In genomic region chr22:45775569-45776312, GRCh38 we compare ENCODE assay signal across 14 cellular contexts.
A peak's percentile ranks its signal among the peaks of the same experiment; 100 is the strongest.
DNase-seq lines count a peak whose midpoint lies in the region; ATAC-seq and TF ChIP-seq lines count a peak whose summit lies in the region.
"Had no signal": no experiment of that assay in that cellular context is flagged by ENCODE, and none has a peak within 500 bp of the region (broad histone marks: within the 10 kb centered on the region; RNA-seq: fewer than 3 reads in every experiment).

No MANE protein-coding gene starts in this region.

- H3K36me3 ChIP-seq in HEK293 (ENCODE audit: control insufficient read depth in 2 of 2, insufficient read depth in 1 of 2, low read length in 2 of 2) (peaks cover 5 to 9% of the 10 kb centered on the region in 2 experiments; a peak in 2 of 3 replicates), MG63 (peaks cover 52% of the 10 kb centered on the region)
- H3K36me3 ChIP-seq: right atrium auricular region had no signal

- no peaks in the 10 kb centered on the region for H3K9me3 ChIP-seq in HEK293 (ENCODE audit: control insufficient read depth, insufficient read depth, low read depth, low read length)
- no peaks in the 10 kb centered on the region for H3K9me3 ChIP-seq in T-helper 17 cell (ENCODE audit: control insufficient read depth, low read length, poor library complexity, severe bottlenecking)
- no peaks in the 10 kb centered on the region for H3K9me3 ChIP-seq in MG63
- H3K9me3 ChIP-seq: right atrium auricular region had no signal

- H3K27me3 Mint-ChIP-seq in naive B cell (no peaks in the 10 kb centered on the region), T-helper 17 cell (no peaks in the 10 kb centered on the region)

- no peaks in the 10 kb centered on the region for H3K9me3 Mint-ChIP-seq in naive B cell

- H3K4me1 ChIP-seq in HEK293 (ENCODE audit: control insufficient read depth, insufficient read depth, low read length) = no peaks in the 10 kb centered on the region

- H3K27me3 ChIP-seq in MG63 = no peaks in the 10 kb centered on the region
- H3K27me3 ChIP-seq: esophagus muscularis mucosa, right atrium auricular region had no signal

- H3K27ac Mint-ChIP-seq in naive B cell (peak overlapping the region; percentile 4 to 81 (median 72)), T-helper 17 cell (no peak overlapping the region)
- H3K27ac Mint-ChIP-seq: activated CD8-positive, alpha-beta T cell treated with anti-CD3 and anti-CD28 coated beads, Interleukin-2, amount 10 ng/mL, durations not matched to agents 7 days and 5 days had no signal

- peaks cover 0 to 9% of the 10 kb centered on the region in 2 donors for H3K36me3 Mint-ChIP-seq in naive B cell
- H3K36me3 Mint-ChIP-seq in T-helper 17 cell (ENCODE audit: low read depth) = peaks cover 5% of the 10 kb centered on the region

- peak; percentile 75 for ATAC-seq in GM18909 (IDR thresholded peaks at IDR 0.05; ENCODE audit: poor library complexity, unreplicated experiment)
- ATAC-seq in HG03521 (IDR thresholded peaks at IDR 0.05; ENCODE audit: unreplicated experiment) = peak; percentile 60
- peak; percentile 88 to 91 for ATAC-seq in naive B cell (ENCODE audit: low read depth in 2 of 2)
- ATAC-seq in T-helper 17 cell = no peak
- ATAC-seq: activated CD8-positive, alpha-beta T cell treated with anti-CD3 and anti-CD28 coated beads, Interleukin-2, amount 10 ng/mL, durations not matched to agents 7 days and 5 days; left colon had no signal

- POLR2A ChIA-PET in HEK293 (lab: Yijun Ruan, JAX) = no interaction called here

- peak overlapping the region in 7 of 8 donors; percentile 59 to 82 (median 72) for H3K4me3 Mint-ChIP-seq in naive B cell
- no peak overlapping the region for H3K4me3 Mint-ChIP-seq in T-helper 17 cell
- H3K4me3 Mint-ChIP-seq: activated CD8-positive, alpha-beta T cell treated with anti-CD3 and anti-CD28 coated beads, Interleukin-2, amount 10 ng/mL, durations not matched to agents 7 days and 5 days had no signal

- no peak for TF ChIP-seq CTCF in HEK293 (tag by site-specific recombination; IDR thresholded peaks at IDR 0.05)

- H3K4me3 ChIP-seq in HEK293 (ENCODE audit: low read depth, low read length) (no peak overlapping the region), MG63 (no peak overlapping the region)
- H3K4me3 ChIP-seq: esophagus muscularis mucosa, right atrium auricular region had no signal

- H3K27ac ChIP-seq in HEK293 (ENCODE audit: extremely low read depth, low read depth, low read length) = no peak overlapping the region
- H3K27ac ChIP-seq: esophagus muscularis mucosa, right atrium auricular region had no signal

- H3K4me1 Mint-ChIP-seq in naive B cell = peaks cover 48 to 70% (median 67%) of the 10 kb centered on the region in 3 donors
- H3K4me1 Mint-ChIP-seq in T-helper 17 cell = peaks cover 4% of the 10 kb centered on the region

- CTCF ChIA-PET in HEK293 (lab: Yijun Ruan, JAX) = no interaction called here

- DNase-seq in naive B cell (peak; percentile 43), DMS53 treated with DMSO at 0.1 percent for 48 hours (lab: John Stamatoyannopoulos, UW; ENCODE audit: unreplicated experiment) (no peak), T-helper 17 cell (no peak), NCI-H526 treated with DMSO at 0.1 percent for 48 hours (lab: John Stamatoyannopoulos, UW) (no peak), MG63 (no peak)
- DNase-seq: activated CD8-positive, alpha-beta T cell treated with anti-CD3 and anti-CD28 coated beads, Interleukin-2, amount 10 ng/mL, durations not matched to agents 7 days and 5 days; DND-41; left colon; NCI-H1092 had no signal

TF ChIP-seq in HEK293, 187 proteins besides CTCF, POLR2A, EP300 and RAD21:
- no peak for TF ChIP-seq ZNF776 (tag by site-specific recombination; IDR thresholded peaks at IDR 0.05; ENCODE audit: borderline replicate concordance)
- peak; percentile 59; the same call in 1 of the 2 replicates for TF ChIP-seq SCRT2 (tag by site-specific recombination; IDR thresholded peaks at IDR 0.05)
